In the genomic region with DNA sequence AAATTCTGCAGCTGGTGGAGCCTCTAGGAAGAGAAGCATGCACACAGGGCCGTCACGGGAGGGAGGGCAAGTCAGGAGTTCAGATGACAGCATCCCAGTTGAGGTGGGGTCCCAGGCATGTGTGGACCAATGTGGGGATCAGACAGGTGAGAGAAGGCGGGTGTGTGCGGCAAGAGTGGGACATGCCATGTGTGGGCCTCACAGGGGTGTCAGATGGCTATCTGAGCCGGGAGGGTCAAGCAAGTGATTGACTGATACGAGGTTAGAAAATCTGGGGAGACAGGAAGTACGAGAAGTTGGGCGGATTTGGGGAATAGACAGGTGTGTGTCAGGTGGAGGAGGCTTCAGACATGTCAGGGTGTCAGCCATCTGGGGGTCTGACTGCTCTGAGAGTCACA, we compare ENCODE assay signal across 12 cellular contexts. TPM values are rescaled to one million over a fixed set of nuclear protein-coding genes. Genes with fewer than 3 reads are reported as not detected.
DNase-seq lines count a peak whose midpoint lies in the region; ATAC-seq and TF ChIP-seq lines count a peak whose summit lies in the region.
"Had no signal": no experiment of that assay in that cellular context is flagged by ENCODE, and none has a peak within 500 bp of the region (broad histone marks: within the 10 kb centered on the region; RNA-seq: fewer than 3 reads in every experiment).

No MANE protein-coding gene starts in this region.

- CTCF ChIA-PET in activated CD4-positive, alpha-beta T cell treated with anti-CD3 and anti-CD28 coated beads, Interleukin-2, amount 10 ng/mL, durations not matched to agents 7 days and 5 days (lab: Charles Lee), result interaction anchor here (7.2 kb wide), 1 partner anchor 13 kb away, joined by 66 read pairs; a partner anchor contains a TSS
- CTCF ChIA-PET in T-cell (lab: Charles Lee), result interaction anchor here in 1 of 2 donors (1.0 kb wide), 1 partner anchor 14 kb away, joined by 4 read pairs; a partner anchor contains a TSS

- 87 to 92% (median 87%) methylated on average over 8 of the region's 8 CpGs for WGBS in psoas muscle, 3 donors

- H3K9me3 Mint-ChIP-seq in activated CD4-positive, alpha-beta T cell treated with anti-CD3 and anti-CD28 coated beads, Interleukin-2, amount 10 ng/mL, durations not matched to agents 7 days and 5 days, result no peaks in the 10 kb centered on the region
- no peaks in the 10 kb centered on the region for H3K9me3 Mint-ChIP-seq in T-cell
- no peaks in the 10 kb centered on the region for H3K9me3 Mint-ChIP-seq in effector memory CD8-positive, alpha-beta T cell
- H3K9me3 Mint-ChIP-seq in progenitor cell of endocrine pancreas (ENCODE audit: low read depth), result no peaks in the 10 kb centered on the region

- H3K27me3 Mint-ChIP-seq in activated CD4-positive, alpha-beta T cell treated with anti-CD3 and anti-CD28 coated beads, Interleukin-2, amount 10 ng/mL, durations not matched to agents 7 days and 5 days, result no peaks in the 10 kb centered on the region
- H3K27me3 Mint-ChIP-seq in T-cell, result no peaks in the 10 kb centered on the region
- H3K27me3 Mint-ChIP-seq in effector memory CD8-positive, alpha-beta T cell, result peaks cover 6 to 11% of the 10 kb centered on the region in 2 donors
- H3K27me3 Mint-ChIP-seq in progenitor cell of endocrine pancreas, result peaks cover 44% of the 10 kb centered on the region

- TF ChIP-seq CTCF in progenitor cell of endocrine pancreas (IDR thresholded peaks at IDR 0.05; ENCODE audit: unreplicated experiment) (no peak), psoas muscle (IDR thresholded peaks at IDR 0.05) (no peak)

- peaks cover 4% of the 10 kb centered on the region for H3K4me1 ChIP-seq in psoas muscle

- H3K36me3 ChIP-seq in psoas muscle (ENCODE audit: insufficient read depth in 1 of 2, low read depth in 1 of 2), result no peaks in the 10 kb centered on the region
- H3K36me3 ChIP-seq: gastroesophageal sphincter, vagina had no signal

- peak overlapping the region; percentile 61 for H3K27ac Mint-ChIP-seq in activated CD4-positive, alpha-beta T cell treated with anti-CD3 and anti-CD28 coated beads, Interleukin-2, amount 10 ng/mL, durations not matched to agents 7 days and 5 days
- H3K27ac Mint-ChIP-seq in T-cell (peak overlapping the region; percentile 76 to 87), progenitor cell of endocrine pancreas (no peak overlapping the region)
- peak overlapping the region; percentile 89 to 91 for H3K27ac Mint-ChIP-seq in effector memory CD8-positive, alpha-beta T cell

- peak overlapping the region; percentile 71 for H3K4me3 Mint-ChIP-seq in activated CD4-positive, alpha-beta T cell treated with anti-CD3 and anti-CD28 coated beads, Interleukin-2, amount 10 ng/mL, durations not matched to agents 7 days and 5 days
- H3K4me3 Mint-ChIP-seq in T-cell (peak overlapping the region; percentile 72 to 88 (median 79)), progenitor cell of endocrine pancreas (ENCODE audit: low read depth) (peak overlapping the region; percentile 70)
- peak overlapping the region; percentile 83 to 86 for H3K4me3 Mint-ChIP-seq in effector memory CD8-positive, alpha-beta T cell

- no peak overlapping the region for H3K4me3 ChIP-seq in psoas muscle

- H3K27me3 ChIP-seq in psoas muscle (ENCODE audit: insufficient read depth in 3 of 3, low read length in 2 of 3), result no peaks in the 10 kb centered on the region
- H3K27me3 ChIP-seq: vagina had no signal

- POLR2A ChIA-PET in activated CD4-positive, alpha-beta T cell treated with anti-CD3 and anti-CD28 coated beads, Interleukin-2, amount 10 ng/mL, durations not matched to agents 7 days and 5 days (lab: Charles Lee), result no interaction called here
- POLR2A ChIA-PET in T-cell (lab: Charles Lee), result no interaction called here

- DNase-seq in activated CD4-positive, alpha-beta T cell treated with anti-CD3 and anti-CD28 coated beads, Interleukin-2, amount 10 ng/mL, durations not matched to agents 7 days and 5 days, result no peak
- DNase-seq in activated CD4-positive, alpha-beta T cell treated with anti-CD3 and anti-CD28 coated beads for 4 hours, result no peak
- DNase-seq in T-cell (no peak), progenitor cell of endocrine pancreas (ENCODE audit: low spot score, unreplicated experiment) (no peak), kidney glomerular epithelial cell (lab: John Stamatoyannopoulos, UW) (no peak), psoas muscle (no peak), NK-92 (lab: John Stamatoyannopoulos, UW; ENCODE audit: unreplicated experiment) (no peak)
- DNase-seq in effector memory CD8-positive, alpha-beta T cell, result no peak
- DNase-seq: IMR-90, NCI-H187 had no signal

- peaks cover 26% of the 10 kb centered on the region for H3K4me1 Mint-ChIP-seq in activated CD4-positive, alpha-beta T cell treated with anti-CD3 and anti-CD28 coated beads, Interleukin-2, amount 10 ng/mL, durations not matched to agents 7 days and 5 days
- H3K4me1 Mint-ChIP-seq in T-cell, result peaks cover 20 to 25% (median 25%) of the 10 kb centered on the region in 3 donors
- peaks cover 13 to 16% of the 10 kb centered on the region in 2 donors for H3K4me1 Mint-ChIP-seq in effector memory CD8-positive, alpha-beta T cell (ENCODE audit: low read depth in 2 of 2)
- peaks cover 6% of the 10 kb centered on the region for H3K4me1 Mint-ChIP-seq in progenitor cell of endocrine pancreas (ENCODE audit: low read depth)

- intact Hi-C loops in psoas muscle (cut with DNase I), result no loop called here

- no peak overlapping the region for H3K27ac ChIP-seq in psoas muscle
- H3K27ac ChIP-seq: vagina had no signal

- ATAC-seq in T-cell (replicated peaks in 1 of 4) (no peak), psoas muscle (no peak)
- ATAC-seq in effector memory CD8-positive, alpha-beta T cell (replicated peaks), result no peak

- H3K9me3 ChIP-seq in psoas muscle, result no peaks in the 10 kb centered on the region
- H3K9me3 ChIP-seq: gastroesophageal sphincter, vagina had no signal

- H3K36me3 Mint-ChIP-seq in activated CD4-positive, alpha-beta T cell treated with anti-CD3 and anti-CD28 coated beads, Interleukin-2, amount 10 ng/mL, durations not matched to agents 7 days and 5 days (ENCODE audit: low read depth), result no peaks in the 10 kb centered on the region
- H3K36me3 Mint-ChIP-seq in T-cell (no peaks in the 10 kb centered on the region), progenitor cell of endocrine pancreas (ENCODE audit: insufficient read depth) (no peaks in the 10 kb centered on the region)
- H3K36me3 Mint-ChIP-seq in effector memory CD8-positive, alpha-beta T cell (ENCODE audit: insufficient read depth), result no peaks in the 10 kb centered on the region

RNA-seq across cellular contexts. Expression of a gene that starts 8.9 kb away (rescaled TPM):
- total RNA-seq in activated CD4-positive, alpha-beta T cell treated with anti-CD3 and anti-CD28 coated beads, Interleukin-2, amount 10 ng/mL, durations not matched to agents 7 days and 5 days, result 1 to 10 TPM; 2.6 to 3.8 TPM
- under 1 TPM; 0.09 to 0.70 (median 0.26) TPM for total RNA-seq in T-cell
- total RNA-seq in progenitor cell of endocrine pancreas, result not detected in 2 replicates
- total RNA-seq in psoas muscle, result 1 to 10 TPM in 1 of 4 donors, under 1 TPM in 3; 0.44 to 2.0 (median 0.80) TPM
- under 1 TPM; 0.17 to 0.31 (median 0.25) TPM for polyA plus RNA-seq in psoas muscle
- total RNA-seq: IMR-90 had no signal
- polyA plus RNA-seq: IMR-90 had no signal

RNA-seq across cellular contexts. Expression of a gene that starts 14.3 kb away (rescaled TPM):
- total RNA-seq in activated CD4-positive, alpha-beta T cell treated with anti-CD3 and anti-CD28 coated beads, Interleukin-2, amount 10 ng/mL, durations not matched to agents 7 days and 5 days, result 10 to 100 TPM; 27.5 to 37.2 TPM
- total RNA-seq in T-cell (10 to 100 TPM; 31.9 to 62.1 (median 57.4) TPM), progenitor cell of endocrine pancreas (14.7 and 19.6 TPM in 2 replicates), psoas muscle (1 to 10 TPM; 1.1 to 4.5 (median 1.4) TPM)
- 1 to 10 TPM; 1.4 to 6.6 (median 1.8) TPM for polyA plus RNA-seq in psoas muscle

RNA-seq across cellular contexts. Expression of a gene that starts 16.3 kb away (rescaled TPM):
- total RNA-seq in activated CD4-positive, alpha-beta T cell treated with anti-CD3 and anti-CD28 coated beads, Interleukin-2, amount 10 ng/mL, durations not matched to agents 7 days and 5 days, result 1 to 10 TPM in 1 of 2 experiments, under 1 TPM in 1; 0.79 to 1.0 TPM
- total RNA-seq in T-cell (1 to 10 TPM; 1.1 to 3.8 (median 2.9) TPM), progenitor cell of endocrine pancreas (0.65 and 1.4 TPM in 2 replicates), psoas muscle (1,000 to 10,000 TPM in 2 of 4 donors, 100 to 1,000 TPM in 2; 572 to 1,211 (median 883) TPM)
- polyA plus RNA-seq in psoas muscle, result 100 to 1,000 TPM in 2 of 3 donors, 10 to 100 TPM in 1; 56.0 to 278 (median 122) TPM
- total RNA-seq: IMR-90 had no signal
- polyA plus RNA-seq: IMR-90 had no signal

RNA-seq across cellular contexts. Expression of a gene that starts 28.6 kb away (rescaled TPM):
- 1 to 10 TPM; 1.2 to 1.8 TPM for total RNA-seq in activated CD4-positive, alpha-beta T cell treated with anti-CD3 and anti-CD28 coated beads, Interleukin-2, amount 10 ng/mL, durations not matched to agents 7 days and 5 days
- 1 to 10 TPM in 4 of 5 donors, under 1 TPM in 1; 0.93 to 2.9 (median 2.1) TPM for total RNA-seq in T-cell
- 13.0 and 13.6 TPM in 2 replicates for total RNA-seq in progenitor cell of endocrine pancreas
- total RNA-seq in psoas muscle, result 1 to 10 TPM in 3 of 4 donors, under 1 TPM in 1; 0.69 to 2.1 (median 1.5) TPM
- polyA plus RNA-seq in psoas muscle, result 1 to 10 TPM in 1 of 3 donors, under 1 TPM in 2; 0.01 to 1.0 (median 0.10) TPM

RNA-seq across cellular contexts. Expression of a gene that starts 29.3 kb away (rescaled TPM):
- total RNA-seq in activated CD4-positive, alpha-beta T cell treated with anti-CD3 and anti-CD28 coated beads, Interleukin-2, amount 10 ng/mL, durations not matched to agents 7 days and 5 days, result not detected
- total RNA-seq in T-cell, result under 1 TPM in 4 of 5 donors, not detected in 1; 0.18 to 0.60 (median 0.31) TPM
- 2.8 and 3.3 TPM in 2 replicates for total RNA-seq in progenitor cell of endocrine pancreas
- under 1 TPM in 2 of 4 donors, not detected in 2; 0.18 to 0.34 TPM for total RNA-seq in psoas muscle
- under 1 TPM in 2 of 3 donors, not detected in 1; 0.04 to 0.21 TPM for polyA plus RNA-seq in psoas muscle
- total RNA-seq: vagina had no signal

Comparison
In these comparisons a context has a peak if more than half of its experiments do, and no peak if none do; other contexts are left out.
1. RNA of a gene that starts 16.3 kb away (total RNA-seq): 572 to 1,211 TPM in psoas muscle; 1.1 to 3.8 TPM in T-cell, 0.79 to 1.0 TPM in activated CD4-positive, alpha-beta T cell treated with anti-CD3 and anti-CD28 coated beads, Interleukin-2, amount 10 ng/mL, durations not matched to agents 7 days and 5 days and 0.65 to 1.4 TPM in progenitor cell of endocrine pancreas; every median in the first group is over 100 times any median in the second.
2. Peak in every context shown above with its lines, with median percentiles within 50 percentile points of each other: H3K4me3 Mint-ChIP-seq.